In the genomic region with DNA sequence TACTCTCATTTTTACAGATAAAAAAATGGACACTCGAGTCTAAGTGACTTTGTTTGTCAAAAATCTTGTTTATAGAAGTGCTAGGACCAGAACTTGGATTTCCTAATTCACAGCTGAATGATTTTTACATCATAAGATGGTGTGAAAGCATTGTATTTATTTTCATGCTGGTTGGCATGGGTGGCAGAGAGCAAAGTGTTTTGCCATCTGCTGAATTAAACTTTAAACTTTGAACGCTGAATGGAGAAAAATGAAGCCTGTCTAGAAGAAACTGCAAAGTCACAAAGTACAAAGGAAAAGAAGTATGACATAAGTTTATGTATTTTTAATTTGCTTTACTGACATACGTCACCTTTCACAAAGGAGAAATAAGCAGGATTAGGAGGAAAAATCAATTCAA, we compare ENCODE assay signal across 26 cellular contexts.
DNase-seq lines count a peak whose midpoint lies in the region; ATAC-seq and TF ChIP-seq lines count a peak whose summit lies in the region.
"Had no signal": no experiment of that assay in that cellular context is flagged by ENCODE, and none has a peak within 500 bp of the region (broad histone marks: within the 10 kb centered on the region; RNA-seq: fewer than 3 reads in every experiment).

No MANE protein-coding gene starts in this region.

- H3K4me3 ChIP-seq in CD8-positive, alpha-beta T cell (ENCODE audit: low read depth, low read length) = no peak overlapping the region
- no peak overlapping the region for H3K4me3 ChIP-seq in spleen
- H3K4me3 ChIP-seq: GM12878, psoas muscle, upper lobe of left lung had no signal

- H3K36me3 Mint-ChIP-seq in CD8-positive, alpha-beta T cell = peaks cover 1% of the 10 kb centered on the region
- H3K36me3 Mint-ChIP-seq in endothelial cell (ENCODE audit: low read depth, unreplicated experiment) = no peaks in the 10 kb centered on the region

- H3K27ac Mint-ChIP-seq in CD8-positive, alpha-beta T cell = peak overlapping the region; percentile 38
- peak overlapping the region; percentile 24 for H3K27ac Mint-ChIP-seq in endothelial cell (ENCODE audit: unreplicated experiment)
- H3K27ac Mint-ChIP-seq: activated CD4-positive, alpha-beta T cell treated with anti-CD3 and anti-CD28 coated beads, Interleukin-2, amount 10 ng/mL, durations not matched to agents 24 days and 14 days had no signal

- no peak for TF ChIP-seq POLR2A in spleen (IDR thresholded peaks at IDR 0.05)

- no peaks in the 10 kb centered on the region for H3K36me3 ChIP-seq in CD8-positive, alpha-beta T cell (ENCODE audit: insufficient read depth, low read length)
- no peaks in the 10 kb centered on the region for H3K36me3 ChIP-seq in spleen
- H3K36me3 ChIP-seq: upper lobe of left lung had no signal

- H3K9me3 ChIP-seq in CD8-positive, alpha-beta T cell (ENCODE audit: low read length) = no peaks in the 10 kb centered on the region
- H3K9me3 ChIP-seq in spleen = no peaks in the 10 kb centered on the region
- H3K9me3 ChIP-seq: psoas muscle, upper lobe of left lung had no signal

- peaks cover 31% of the 10 kb centered on the region for H3K4me1 Mint-ChIP-seq in CD8-positive, alpha-beta T cell (ENCODE audit: low read depth)
- peaks cover 7% of the 10 kb centered on the region for H3K4me1 Mint-ChIP-seq in endothelial cell (ENCODE audit: unreplicated experiment)

- H3K9me3 Mint-ChIP-seq in CD8-positive, alpha-beta T cell = no peaks in the 10 kb centered on the region
- H3K9me3 Mint-ChIP-seq in endothelial cell (ENCODE audit: unreplicated experiment) = no peaks in the 10 kb centered on the region
- H3K9me3 Mint-ChIP-seq: activated CD4-positive, alpha-beta T cell treated with anti-CD3 and anti-CD28 coated beads, Interleukin-2, amount 10 ng/mL, durations not matched to agents 24 days and 14 days had no signal

- H3K4me3 Mint-ChIP-seq in CD8-positive, alpha-beta T cell = no peak overlapping the region
- H3K4me3 Mint-ChIP-seq in endothelial cell (ENCODE audit: unreplicated experiment) = no peak overlapping the region
- H3K4me3 Mint-ChIP-seq: activated CD4-positive, alpha-beta T cell treated with anti-CD3 and anti-CD28 coated beads, Interleukin-2, amount 10 ng/mL, durations not matched to agents 24 days and 14 days had no signal

- WGBS in spleen, 5 donors = 89 to 94% (median 91%) methylated on average over 3 of the region's 3 CpGs

- DNase-seq in NCI-H446 treated with DMSO at 0.1 percent for 48 hours (lab: John Stamatoyannopoulos, UW) = peak; percentile 4
- no peak for DNase-seq in NCI-H446 (lab: John Stamatoyannopoulos, UW)
- DNase-seq in CD8-positive, alpha-beta T cell = no peak
- no peak for DNase-seq in endothelial cell (ENCODE audit: low spot score)
- peak; percentile 59 for DNase-seq in renal cortical epithelial cell (ENCODE audit: low read depth)
- no peak for DNase-seq in NCI-H2081 treated with DMSO at 0.1 percent for 48 hours (lab: John Stamatoyannopoulos, UW)
- DNase-seq in NOMO-1 treated with dmso at 0.1 percent for 144 hours (lab: John Stamatoyannopoulos, UW; ENCODE audit: unreplicated experiment) = no peak
- DNase-seq in spleen = no peak
- DNase-seq: activated CD4-positive, alpha-beta T cell treated with anti-CD3 and anti-CD28 coated beads, Interleukin-2, amount 10 ng/mL, durations not matched to agents 24 days and 14 days; activated T-cell treated with anti-CD3 and anti-CD28 coated beads, Interleukin-2, amount 50 U/mL, for 1 hour; central memory CD4-positive, alpha-beta T cell; cortex of kidney; glutamatergic neuron; GOT3; mesendoderm; NCI-H1105; NCI-H187 treated with DMSO at 0.1 percent for 48 hours; NCI-H526 treated with DMSO at 0.1 percent for 48 hours; NK-92 treated with Interleukin-12 subunit alpha and Interleukin-12 subunit beta, amount 100 ng/mL, for 24 hours; psoas muscle; stimulated activated CD4-positive, alpha-beta T cell treated with anti-CD3 and anti-CD28 coated beads, Interleukin-15, amount 100 ng/mL, for 24 hours; stimulated activated CD4-positive, alpha-beta T cell treated with anti-CD3 and anti-CD28 coated beads, Interleukin-4, amount 100 ng/mL, for 4 hours; substantia nigra; T1000; upper lobe of left lung had no signal

- H3K27me3 Mint-ChIP-seq in CD8-positive, alpha-beta T cell (ENCODE audit: low read depth) = no peaks in the 10 kb centered on the region
- no peaks in the 10 kb centered on the region for H3K27me3 Mint-ChIP-seq in endothelial cell (ENCODE audit: unreplicated experiment)
- H3K27me3 Mint-ChIP-seq: activated CD4-positive, alpha-beta T cell treated with anti-CD3 and anti-CD28 coated beads, Interleukin-2, amount 10 ng/mL, durations not matched to agents 24 days and 14 days had no signal

- peaks cover 19% of the 10 kb centered on the region for H3K4me1 ChIP-seq in CD8-positive, alpha-beta T cell (ENCODE audit: insufficient read depth, low read length)
- H3K4me1 ChIP-seq in spleen = peaks cover 11 to 42% (median 21%) of the 10 kb centered on the region in 6 donors

- CTCF ChIA-PET in CD8-positive, alpha-beta T cell (lab: Charles Lee) = interaction anchor here (1.5 kb wide), 1 partner anchor 58 kb away, joined by 5 read pairs; no protein-coding TSS in a partner anchor

- H3K27ac ChIP-seq in CD8-positive, alpha-beta T cell (ENCODE audit: low read depth, low read length) = no peak overlapping the region
- peak overlapping the region in 2 of 8 donors; percentile 81 for H3K27ac ChIP-seq in spleen
- H3K27ac ChIP-seq: psoas muscle had no signal

- ATAC-seq in CD8-positive, alpha-beta T cell = no peak
- ATAC-seq: GM12878, psoas muscle had no signal

- POLR2A ChIA-PET in CD8-positive, alpha-beta T cell (lab: Charles Lee) = interaction anchor here (0.6 to 1.1 kb wide), 2 partner anchors 12 to 1064 kb away, joined by 3 read pairs; no protein-coding TSS in a partner anchor

- intact Hi-C loops in CD8-positive, alpha-beta T cell (cut with DNase I, micrococcal nuclease) = no loop called here
- intact Hi-C loops in spleen (cut with DNase I; ENCODE audit: low total_unique reads) = no loop called here

- H3K27me3 ChIP-seq in CD8-positive, alpha-beta T cell (ENCODE audit: insufficient read depth, low read length) = no peaks in the 10 kb centered on the region
- no peaks in the 10 kb centered on the region for H3K27me3 ChIP-seq in spleen (replicated peaks in 1 of 7)
- H3K27me3 ChIP-seq: upper lobe of left lung had no signal

- TF ChIP-seq CTCF in CD8-positive, alpha-beta T cell (IDR thresholded peaks at IDR 0.05) = no peak
- TF ChIP-seq CTCF in endothelial cell (IDR thresholded peaks at IDR 0.05; ENCODE audit: unreplicated experiment) (no peak), spleen (IDR thresholded peaks at IDR 0.05 in 8 of 11, conservative IDR thresholded peaks at IDR 0.05 in 3 of 11) (no peak)

Comparison
In these comparisons a context has a peak if more than half of its experiments do, and no peak if none do; other contexts are left out.
1. DNase-seq: peak in NCI-H446 treated with DMSO at 0.1 percent for 48 hours (single experiment) and renal cortical epithelial cell (single experiment); none in NCI-H446 (0 of 2), CD8-positive, alpha-beta T cell (0 of 7), endothelial cell (single experiment), NCI-H2081 treated with DMSO at 0.1 percent for 48 hours (single experiment), NOMO-1 treated with dmso at 0.1 percent for 144 hours (single experiment) and spleen (single experiment).